In the genomic region with DNA sequence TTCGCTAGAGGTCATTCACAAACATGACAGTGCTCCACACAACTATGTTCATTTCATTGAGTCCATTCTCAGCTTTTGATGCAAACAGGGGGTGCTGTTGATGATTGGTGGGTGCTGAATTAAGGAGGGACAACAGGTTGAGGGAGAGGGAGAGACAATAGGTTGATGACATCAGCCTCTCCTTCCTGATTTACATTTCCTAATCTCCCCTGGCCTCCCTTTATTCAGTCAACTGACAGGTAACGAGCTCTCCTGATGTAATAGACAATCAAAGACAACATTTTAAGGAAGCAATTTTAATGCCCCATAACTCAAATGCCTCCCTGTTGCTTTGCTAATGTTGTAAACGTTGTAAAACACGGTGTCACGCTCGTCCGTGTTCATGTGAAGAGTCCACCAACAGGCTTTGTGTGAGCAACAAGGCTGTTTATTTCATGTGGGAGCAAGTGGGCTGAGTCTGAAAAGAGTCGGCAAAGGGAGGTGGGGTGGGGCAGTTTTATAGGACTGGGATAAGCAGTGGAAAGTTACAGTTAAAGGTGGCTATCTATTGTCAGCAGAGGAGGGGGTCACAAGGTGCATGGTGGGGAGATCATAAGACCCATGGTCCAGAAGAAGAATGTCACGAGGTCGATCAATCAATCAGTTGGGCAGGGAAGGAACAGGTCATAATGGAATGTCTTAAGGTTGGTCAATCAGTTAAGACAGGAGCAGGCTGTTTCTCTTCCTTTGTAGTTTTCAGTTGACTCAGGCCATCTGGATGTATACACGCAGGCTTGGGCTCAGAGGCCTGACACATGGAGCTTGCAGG, we compare ENCODE assay signal across 1 cellular context.
TF ChIP-seq lines count a peak whose summit lies in the region.

No MANE protein-coding gene starts in this region.

TF ChIP-seq in K562, 482 proteins besides CTCF, POLR2A, EP300 and RAD21 (continued from another document and continues in another):
- TF ChIP-seq RERE (CRISPR knock-in tag; IDR thresholded peaks at IDR 0.05; ENCODE audit: borderline replicate concordance): no peak
- TF ChIP-seq ZNF24 (IDR thresholded peaks at IDR 0.05): no peak
- TF ChIP-seq, protein P1, sequence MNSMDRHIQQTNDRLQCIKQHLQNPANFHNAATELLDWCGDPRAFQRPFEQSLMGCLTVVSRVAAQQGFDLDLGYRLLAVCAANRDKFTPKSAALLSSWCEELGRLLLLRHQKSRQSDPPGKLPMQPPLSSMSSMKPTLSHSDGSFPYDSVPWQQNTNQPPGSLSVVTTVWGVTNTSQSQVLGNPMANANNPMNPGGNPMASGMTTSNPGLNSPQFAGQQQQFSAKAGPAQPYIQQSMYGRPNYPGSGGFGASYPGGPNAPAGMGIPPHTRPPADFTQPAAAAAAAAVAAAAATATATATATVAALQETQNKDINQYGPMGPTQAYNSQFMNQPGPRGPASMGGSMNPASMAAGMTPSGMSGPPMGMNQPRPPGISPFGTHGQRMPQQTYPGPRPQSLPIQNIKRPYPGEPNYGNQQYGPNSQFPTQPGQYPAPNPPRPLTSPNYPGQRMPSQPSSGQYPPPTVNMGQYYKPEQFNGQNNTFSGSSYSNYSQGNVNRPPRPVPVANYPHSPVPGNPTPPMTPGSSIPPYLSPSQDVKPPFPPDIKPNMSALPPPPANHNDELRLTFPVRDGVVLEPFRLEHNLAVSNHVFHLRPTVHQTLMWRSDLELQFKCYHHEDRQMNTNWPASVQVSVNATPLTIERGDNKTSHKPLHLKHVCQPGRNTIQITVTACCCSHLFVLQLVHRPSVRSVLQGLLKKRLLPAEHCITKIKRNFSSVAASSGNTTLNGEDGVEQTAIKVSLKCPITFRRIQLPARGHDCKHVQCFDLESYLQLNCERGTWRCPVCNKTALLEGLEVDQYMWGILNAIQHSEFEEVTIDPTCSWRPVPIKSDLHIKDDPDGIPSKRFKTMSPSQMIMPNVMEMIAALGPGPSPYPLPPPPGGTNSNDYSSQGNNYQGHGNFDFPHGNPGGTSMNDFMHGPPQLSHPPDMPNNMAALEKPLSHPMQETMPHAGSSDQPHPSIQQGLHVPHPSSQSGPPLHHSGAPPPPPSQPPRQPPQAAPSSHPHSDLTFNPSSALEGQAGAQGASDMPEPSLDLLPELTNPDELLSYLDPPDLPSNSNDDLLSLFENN (IDR thresholded peaks at IDR 0.05; ENCODE audit: low read depth in 2 of 2, low read length in 2 of 2): no peak
- 0 out of 2 replicates have a peak, but pooled peaks have one; percentile 37 for TF ChIP-seq DMBX1 (CRISPR knock-in tag; IDR thresholded peaks at IDR 0.05; ENCODE audit: borderline replicate concordance)
- no peak for TF ChIP-seq SETDB1 (IDR thresholded peaks at IDR 0.05; ENCODE audit: low read length)
- no peak for TF ChIP-seq NONO (IDR thresholded peaks at IDR 0.05; ENCODE audit: low read depth in 2 of 2, low read length in 1 of 2)
- TF ChIP-seq KLF10 (CRISPR knock-in tag; IDR thresholded peaks at IDR 0.05): no peak
- no peak for TF ChIP-seq ZHX1 (conservative IDR thresholded peaks at IDR 0.05; ENCODE audit: low read length)
- TF ChIP-seq KLF16 (IDR thresholded peaks at IDR 0.05): no peak
- no peak for TF ChIP-seq RBM34 (IDR thresholded peaks at IDR 0.05; ENCODE audit: borderline replicate concordance, insufficient read depth, low read length)
- TF ChIP-seq ZNF655 (CRISPR knock-in tag; IDR thresholded peaks at IDR 0.05): no peak
- no peak for TF ChIP-seq TRIM28 (IDR thresholded peaks at IDR 0.05)
- TF ChIP-seq ZNF143 (CRISPR knock-in tag; IDR thresholded peaks at IDR 0.05): no peak
- no peak for TF ChIP-seq ZC3H4 (CRISPR knock-in tag; IDR thresholded peaks at IDR 0.05; ENCODE audit: borderline replicate concordance)
- no peak for TF ChIP-seq MCM5 (IDR thresholded peaks at IDR 0.05; ENCODE audit: low read depth)
- no peak for TF ChIP-seq ZNF133 (CRISPR knock-in tag; IDR thresholded peaks at IDR 0.05)
- no peak for TF ChIP-seq HNRNPH1 (optimal IDR thresholded peaks at IDR 0.05; ENCODE audit: low read depth, low read length)
- peak; percentile 62; the same call in 1 of the 2 replicates for TF ChIP-seq ZNF592 (IDR thresholded peaks at IDR 0.05)
- TF ChIP-seq NFXL1 (CRISPR knock-in tag; IDR thresholded peaks at IDR 0.05): no peak
- TF ChIP-seq MED1 (CRISPR knock-in tag; IDR thresholded peaks at IDR 0.05; ENCODE audit: borderline replicate concordance): no peak
- no peak for TF ChIP-seq SMAD4 (CRISPR knock-in tag; conservative IDR thresholded peaks at IDR 0.05)
- TF ChIP-seq RBM14 (IDR thresholded peaks at IDR 0.05; ENCODE audit: borderline replicate concordance, insufficient read depth, low read depth, low read length): no peak
